Comparison of ENCODE assay signal across 8 cellular contexts in genomic region chr22:20079745-20080444, GRCh38. TPM values are rescaled to one million over a fixed set of nuclear protein-coding genes. Genes with fewer than 3 reads are reported as not detected.
DNase-seq lines count a peak whose midpoint lies in the region; ATAC-seq and TF ChIP-seq lines count a peak whose summit lies in the region.

Gene DGCR8 (plus strand): TSS chr22:20080241. CDS start chr22:20085964, 5,723 bp downstream.

- TF ChIP-seq CTCF in gastrocnemius medialis (IDR thresholded peaks at IDR 0.05 in 4 of 5, conservative IDR thresholded peaks at IDR 0.05 in 1 of 5): peak in 1 of 5 experiments; percentile 6

- H3K27me3 ChIP-seq in gastrocnemius medialis: no peaks in the 10 kb centered on the region

- peak; percentile 57 for ATAC-seq in HG03064 (IDR thresholded peaks at IDR 0.05; ENCODE audit: low read depth, unreplicated experiment)
- peak; percentile 84 to 86 for ATAC-seq in gastrocnemius medialis

- H3K4me3 ChIP-seq in iPS-11a (ENCODE audit: low read depth, low read length) (peak within 1 kb of the TSS; percentile 94), gastrocnemius medialis (peak within 1 kb of the TSS; percentile 61 to 87 (median 75))

- no peaks in the 10 kb centered on the region for H3K36me3 ChIP-seq in gastrocnemius medialis

- peak within 1 kb of the TSS; percentile 83 to 96 (median 86) for H3K27ac ChIP-seq in gastrocnemius medialis

- in situ Hi-C loops in gastrocnemius medialis (cut with MboI; ENCODE audit: low sequenced_read_pairs in 4 of 4): no loop called here

- H3K9me3 ChIP-seq in gastrocnemius medialis: no peaks in the 10 kb centered on the region

- peak; percentile 62 to 65 for TF ChIP-seq POLR2A in gastrocnemius medialis (IDR thresholded peaks at IDR 0.05)

- DNase-seq in SIG-M5 treated with dmso at 0.1 percent for 504 hours (lab: John Stamatoyannopoulos, UW; ENCODE audit: unreplicated experiment) (peak; percentile 84), SIG-M5 (lab: John Stamatoyannopoulos, UW) (no peak), NCI-H2107 (lab: John Stamatoyannopoulos, UW) (peak; percentile 63), UCSD-AML1 (lab: John Stamatoyannopoulos, UW; ENCODE audit: unreplicated experiment) (peak; percentile 94), brain pericyte (ENCODE audit: low read depth, low spot score) (peak; percentile 73), gastrocnemius medialis (peak; percentile 90 to 94)

- intact Hi-C loops in gastrocnemius medialis (cut with DNase I; ENCODE audit: low total_unique reads): loop anchor here (1.0 to 10.0 kb wide), 5 partner anchors 37 to 417 kb away; partner anchors contain the start of genes KLHL22, TANGO2 and TRMT2A

- H3K4me1 ChIP-seq in gastrocnemius medialis: peaks cover 43 to 50% of the 10 kb centered on the region in 2 donors

RNA-seq across cellular contexts. Expression of gene DGCR8, which starts in this region (rescaled TPM):
- 10 to 100 TPM in 2 of 4 donors, 1 to 10 TPM in 2; 5.2 to 16.5 (median 11.2) TPM for total RNA-seq in gastrocnemius medialis
